ENCODE assay signal across 2 cellular contexts in genomic region chr4:121714548-121714947, GRCh38.
TF ChIP-seq lines count a peak whose summit lies in the region.

No MANE protein-coding gene starts in this region.

TF ChIP-seq in IMR-90, 13 proteins besides CTCF, POLR2A, EP300 and RAD21 (continued from another document):
- no peak for TF ChIP-seq MAZ (IDR thresholded peaks at IDR 0.05; ENCODE audit: borderline replicate concordance, low read depth, low read length)
- TF ChIP-seq USF2 (IDR thresholded peaks at IDR 0.05; ENCODE audit: low read depth, low read length): no peak
- TF ChIP-seq SMC3 (IDR thresholded peaks at IDR 0.05; ENCODE audit: low read depth, low read length): no peak
- no peak for TF ChIP-seq CEBPB (IDR thresholded peaks at IDR 0.05; ENCODE audit: low read depth, low read length)
- TF ChIP-seq NFE2L2 (IDR thresholded peaks at IDR 0.05; ENCODE audit: low read depth, low read length): no peak
- TF ChIP-seq RFX5 (IDR thresholded peaks at IDR 0.05; ENCODE audit: low read depth, low read length): no peak
- no peak for TF ChIP-seq MXI1 (IDR thresholded peaks at IDR 0.05; ENCODE audit: borderline replicate concordance, low read depth, low read length)

TF ChIP-seq in Ishikawa, 13 proteins besides CTCF, POLR2A, EP300 and RAD21 (continued from another document):
- TF ChIP-seq, protein P1, sequence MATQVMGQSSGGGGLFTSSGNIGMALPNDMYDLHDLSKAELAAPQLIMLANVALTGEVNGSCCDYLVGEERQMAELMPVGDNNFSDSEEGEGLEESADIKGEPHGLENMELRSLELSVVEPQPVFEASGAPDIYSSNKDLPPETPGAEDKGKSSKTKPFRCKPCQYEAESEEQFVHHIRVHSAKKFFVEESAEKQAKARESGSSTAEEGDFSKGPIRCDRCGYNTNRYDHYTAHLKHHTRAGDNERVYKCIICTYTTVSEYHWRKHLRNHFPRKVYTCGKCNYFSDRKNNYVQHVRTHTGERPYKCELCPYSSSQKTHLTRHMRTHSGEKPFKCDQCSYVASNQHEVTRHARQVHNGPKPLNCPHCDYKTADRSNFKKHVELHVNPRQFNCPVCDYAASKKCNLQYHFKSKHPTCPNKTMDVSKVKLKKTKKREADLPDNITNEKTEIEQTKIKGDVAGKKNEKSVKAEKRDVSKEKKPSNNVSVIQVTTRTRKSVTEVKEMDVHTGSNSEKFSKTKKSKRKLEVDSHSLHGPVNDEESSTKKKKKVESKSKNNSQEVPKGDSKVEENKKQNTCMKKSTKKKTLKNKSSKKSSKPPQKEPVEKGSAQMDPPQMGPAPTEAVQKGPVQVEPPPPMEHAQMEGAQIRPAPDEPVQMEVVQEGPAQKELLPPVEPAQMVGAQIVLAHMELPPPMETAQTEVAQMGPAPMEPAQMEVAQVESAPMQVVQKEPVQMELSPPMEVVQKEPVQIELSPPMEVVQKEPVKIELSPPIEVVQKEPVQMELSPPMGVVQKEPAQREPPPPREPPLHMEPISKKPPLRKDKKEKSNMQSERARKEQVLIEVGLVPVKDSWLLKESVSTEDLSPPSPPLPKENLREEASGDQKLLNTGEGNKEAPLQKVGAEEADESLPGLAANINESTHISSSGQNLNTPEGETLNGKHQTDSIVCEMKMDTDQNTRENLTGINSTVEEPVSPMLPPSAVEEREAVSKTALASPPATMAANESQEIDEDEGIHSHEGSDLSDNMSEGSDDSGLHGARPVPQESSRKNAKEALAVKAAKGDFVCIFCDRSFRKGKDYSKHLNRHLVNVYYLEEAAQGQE (IDR thresholded peaks at IDR 0.05; ENCODE audit: low read depth): 0 out of 2 replicates have a peak, but pooled peaks have one; percentile 22
